Comparison of ENCODE assay signal across 27 cellular contexts in the genomic region with DNA sequence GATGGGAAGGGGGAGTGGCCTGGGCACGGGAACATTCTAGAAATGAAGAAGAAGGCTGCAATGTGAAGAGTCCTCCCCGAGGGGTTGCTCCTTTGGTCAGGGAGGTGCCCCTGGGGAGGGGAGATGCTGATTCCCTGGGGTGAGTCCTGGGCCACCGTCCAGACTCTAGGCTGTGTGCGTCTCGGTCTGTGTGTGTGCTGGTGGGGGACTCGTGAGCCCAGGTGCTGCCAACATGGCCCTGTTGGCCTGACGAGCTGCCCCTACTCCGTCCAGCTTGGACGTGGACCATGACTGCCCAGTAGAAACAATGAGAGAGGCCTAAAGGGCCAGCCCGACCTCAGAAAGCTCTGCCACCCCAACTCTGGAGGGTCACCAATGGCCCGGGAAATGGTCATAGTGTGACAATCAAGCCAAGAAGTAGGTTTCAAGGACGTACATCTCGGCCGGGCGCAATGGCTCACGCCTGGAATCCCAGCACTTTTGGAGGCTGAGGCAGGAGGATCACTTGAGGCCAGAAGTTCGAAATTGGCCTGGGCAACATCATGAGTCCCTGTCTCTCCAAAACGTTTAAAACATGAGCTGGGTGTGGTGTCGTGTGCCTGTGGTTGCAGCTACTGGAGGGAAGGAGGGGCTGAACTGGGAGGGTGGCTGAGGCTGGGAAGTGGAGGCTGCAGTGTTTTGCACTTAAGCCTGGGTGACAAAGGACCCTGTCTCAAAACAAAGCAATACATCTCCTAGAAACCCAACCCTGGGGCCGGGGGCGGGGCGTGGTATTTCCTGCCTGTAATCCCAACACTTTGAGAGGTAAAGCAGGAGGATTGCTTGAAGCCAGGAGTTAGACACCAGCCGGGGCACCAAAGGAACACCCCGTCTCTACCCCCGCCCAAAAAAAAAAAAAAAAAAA. TPM values are rescaled to one million over a fixed set of nuclear protein-coding genes. Genes with fewer than 3 reads are reported as not detected.
"Had no signal": no experiment of that assay in that cellular context is flagged by ENCODE, and none has a peak within 500 bp of the region (broad histone marks: within the 10 kb centered on the region; RNA-seq: fewer than 3 reads in every experiment).

No MANE protein-coding gene starts in this region.

- H3K9me3 Mint-ChIP-seq: activated naive CD4-positive, alpha-beta T cell treated with anti-CD3 and anti-CD28 coated beads, Interleukin-2, amount 50 U/mL, for 24 hours; nephron progenitor cell had no signal

- H3K27ac ChIP-seq: breast epithelium, esophagus muscularis mucosa, gastroesophageal sphincter, heart right ventricle, left ventricle myocardium inferior, tibial artery had no signal

- H3K4me3 Mint-ChIP-seq: activated naive CD4-positive, alpha-beta T cell treated with anti-CD3 and anti-CD28 coated beads, Interleukin-2, amount 50 U/mL, for 24 hours; nephron progenitor cell had no signal

- H3K4me1 ChIP-seq: breast epithelium had no signal

- H3K36me3 ChIP-seq: breast epithelium, esophagus muscularis mucosa, gastroesophageal sphincter, heart right ventricle, left ventricle myocardium inferior, tibial artery had no signal

- H3K9me3 ChIP-seq: breast epithelium, esophagus muscularis mucosa, gastroesophageal sphincter, heart right ventricle, left ventricle myocardium inferior, tibial artery had no signal

- H3K4me3 ChIP-seq: breast epithelium, esophagus muscularis mucosa, gastroesophageal sphincter, heart right ventricle, left ventricle myocardium inferior, tibial artery had no signal

- H3K4me1 Mint-ChIP-seq: activated naive CD4-positive, alpha-beta T cell treated with anti-CD3 and anti-CD28 coated beads, Interleukin-2, amount 50 U/mL, for 24 hours had no signal

- ATAC-seq: gastroesophageal sphincter, heart right ventricle had no signal

- H3K27ac Mint-ChIP-seq: activated naive CD4-positive, alpha-beta T cell treated with anti-CD3 and anti-CD28 coated beads, Interleukin-2, amount 50 U/mL, for 24 hours; nephron progenitor cell had no signal

- H3K36me3 Mint-ChIP-seq: activated naive CD4-positive, alpha-beta T cell treated with anti-CD3 and anti-CD28 coated beads, Interleukin-2, amount 50 U/mL, for 24 hours had no signal

- DNase-seq: activated CD4-positive, alpha-beta T cell treated with anti-CD3 and anti-CD28 coated beads, Interleukin-2, amount 50 U/mL, for 1 hour; activated CD4-positive, CD25-positive, alpha-beta regulatory T cell treated with anti-CD3 and anti-CD28 coated beads, Interleukin-2, amount 50 U/mL, for 72 hours; activated CD8-positive, alpha-beta memory T cell treated with anti-CD3 and anti-CD28 coated beads, Interleukin-2, amount 50 U/mL, for 4 hours; activated effector memory CD4-positive, alpha-beta T cell treated with anti-CD3 and anti-CD28 coated beads, Interleukin-2, amount 50 U/mL, for 16 hours; activated T-cell treated with anti-CD3 and anti-CD28 coated beads, Interleukin-2, amount 50 U/mL, for 48 hours; cortex of kidney; effector CD4-positive, alpha-beta T cell; heart right ventricle; left ventricle myocardium inferior; mammary epithelial cell; nephron progenitor cell; retina; stimulated activated CD4-positive, alpha-beta T cell treated with anti-CD3 and anti-CD28 coated beads, Interleukin-12 subunit alpha, Interleukin-12 subunit beta, amount 100 ng/mL, for 4 hours; stimulated activated CD4-positive, alpha-beta T cell treated with anti-CD3 and anti-CD28 coated beads, Interleukin-1b, Interleukin-23, amount 100 ng/mL, for 48 hours; stimulated activated naive CD4-positive, alpha-beta T cell treated with Interleukin-2 at 50 U/mL for 16 hours; substantia nigra; tibial artery had no signal

RNA-seq across cellular contexts. Expression of gene LHX3, which starts 17.0 kb away (rescaled TPM):
- total RNA-seq: astrocyte, breast epithelium, esophagus muscularis mucosa, gastroesophageal sphincter, heart right ventricle, kidney epithelial cell, left ventricle myocardium inferior, mammary epithelial cell, myocyte, omental fat pad, posterior vena cava, urinary bladder had no signal
- polyA plus RNA-seq: heart right ventricle, mammary epithelial cell, urinary bladder had no signal
